Comparison of ENCODE assay signal across 9 cellular contexts in the genomic region with DNA sequence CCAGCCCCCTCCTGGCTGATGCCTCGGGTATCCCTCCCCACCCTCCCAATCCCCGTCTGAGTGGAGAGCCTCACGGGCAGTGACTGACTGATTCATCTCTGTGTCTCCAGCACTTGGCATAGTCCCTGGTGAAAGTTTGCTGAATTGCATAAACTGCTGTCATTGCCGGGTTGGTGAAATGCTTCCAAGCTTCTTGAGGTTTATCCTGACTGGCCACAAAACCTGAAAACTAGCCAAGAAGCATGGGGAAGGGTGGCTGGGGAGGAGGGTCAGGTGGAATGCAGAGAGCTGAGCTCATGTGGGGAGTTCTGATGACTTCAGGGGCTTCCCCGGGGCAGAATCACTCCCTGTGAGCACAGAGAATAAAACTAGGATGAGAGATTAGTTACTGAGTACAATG. TPM values are rescaled to one million over a fixed set of nuclear protein-coding genes. Genes with fewer than 3 reads are reported as not detected.
DNase-seq lines count a peak whose midpoint lies in the region; ATAC-seq and TF ChIP-seq lines count a peak whose summit lies in the region.
"Had no signal": no experiment of that assay in that cellular context is flagged by ENCODE, and none has a peak within 500 bp of the region (broad histone marks: within the 10 kb centered on the region; RNA-seq: fewer than 3 reads in every experiment).

No MANE protein-coding gene starts in this region.

- H3K9me2 ChIP-seq in Karpas-422 (replicated peaks; ENCODE audit: insufficient read depth, low read length), result no peaks in the 10 kb centered on the region

- peak overlapping the region in 2 of 11 experiments; percentile 77 to 88; a peak in 5 of 22 replicates for H3K27ac ChIP-seq in BLaER1 treated with 17β-estradiol and CSF1 and Interleukin-3, amounts not matched to agents 10 nM and 100 nM
- H3K27ac ChIP-seq in osteoblast (ENCODE audit: low read depth, low read length) (no peak overlapping the region), Karpas-422 (ENCODE audit: low read length) (no peak overlapping the region)

- peak overlapping the region; percentile 74 to 96 (median 88) for H3K4me2 ChIP-seq in BLaER1 treated with 17β-estradiol and CSF1 and Interleukin-3, amounts not matched to agents 10 nM and 100 nM
- H3K4me2 ChIP-seq in osteoblast (ENCODE audit: insufficient read depth, low read length) (peak overlapping the region; percentile 1), Karpas-422 (ENCODE audit: low read depth, low read length, poor library complexity, severe bottlenecking) (no peak overlapping the region)

- ATAC-seq in SK-N-SH treated with all-trans-retinoic acid at 6 μM for 48 hours (peak; percentile 65), HG03342 (IDR thresholded peaks at IDR 0.05; ENCODE audit: unreplicated experiment) (no peak)

- H3K27me3 ChIP-seq in BLaER1 treated with 17β-estradiol and CSF1 and Interleukin-3, amounts not matched to agents 10 nM and 100 nM, result no peaks in the 10 kb centered on the region
- H3K27me3 ChIP-seq in osteoblast (ENCODE audit: insufficient read depth, low read length) (peaks cover 23% of the 10 kb centered on the region), Karpas-422 (ENCODE audit: low read length) (no peaks in the 10 kb centered on the region)

- H2AFZ ChIP-seq in osteoblast (ENCODE audit: low read length) (no peak overlapping the region), Karpas-422 (ENCODE audit: low read length) (no peak overlapping the region)

- no peaks in the 10 kb centered on the region for H3K9me3 ChIP-seq in BLaER1 treated with 17β-estradiol and CSF1 and Interleukin-3, amounts not matched to agents 10 nM and 100 nM (replicated peaks in 1 of 11)
- H3K9me3 ChIP-seq in osteoblast (ENCODE audit: low read depth, low read length) (no peaks in the 10 kb centered on the region), Karpas-422 (ENCODE audit: low read length) (no peaks in the 10 kb centered on the region)

- H3K79me2 ChIP-seq in osteoblast (ENCODE audit: insufficient read depth, low read length) (no peaks in the 10 kb centered on the region), Karpas-422 (ENCODE audit: low read length) (no peaks in the 10 kb centered on the region)

- H3K36me3 ChIP-seq in BLaER1 treated with 17β-estradiol and CSF1 and Interleukin-3, amounts not matched to agents 10 nM and 100 nM, result no peaks in the 10 kb centered on the region
- H3K36me3 ChIP-seq in osteoblast (ENCODE audit: insufficient read depth, low read length), result no peaks in the 10 kb centered on the region
- no peaks in the 10 kb centered on the region for H3K36me3 ChIP-seq in Karpas-422 (ENCODE audit: insufficient read depth, low read length)

- peak; percentile 96 for DNase-seq in fibroblast of the aortic adventitia (ENCODE audit: low read depth)
- peak; percentile 96 for DNase-seq in osteoblast (ENCODE audit: insufficient read length, low spot score, missing footprints)
- no peak for DNase-seq in stimulated activated CD4-positive, alpha-beta T cell treated with anti-CD3 and anti-CD28 coated beads, Interleukin-4, amount 100 ng/mL, for 24 hours
- DNase-seq in NCI-H524 (lab: John Stamatoyannopoulos, UW), result no peak
- DNase-seq in Karpas-422, result no peak

- H3K4me1 ChIP-seq in BLaER1 treated with 17β-estradiol and CSF1 and Interleukin-3, amounts not matched to agents 10 nM and 100 nM, result peaks cover 66 to 100% (median 95%) of the 10 kb centered on the region in 10 experiments
- H3K4me1 ChIP-seq in osteoblast (ENCODE audit: insufficient read depth, low read length) (peaks cover 37% of the 10 kb centered on the region), Karpas-422 (ENCODE audit: low read length) (peaks cover 9% of the 10 kb centered on the region)

- H3K4me3 ChIP-seq in BLaER1 treated with 17β-estradiol and CSF1 and Interleukin-3, amounts not matched to agents 10 nM and 100 nM, result no peak overlapping the region
- no peak overlapping the region for H3K4me3 ChIP-seq in fibroblast of the aortic adventitia (ENCODE audit: low read depth, low read length)
- H3K4me3 ChIP-seq in osteoblast (ENCODE audit: insufficient read depth, low read length), result no peak overlapping the region
- H3K4me3 ChIP-seq in Karpas-422 (ENCODE audit: low read length), result no peak overlapping the region

- peaks cover 0 to 15% (median 0%) of the 10 kb centered on the region in 11 experiments; a peak in 2 of 22 replicates for H4K20me1 ChIP-seq in BLaER1 treated with 17β-estradiol and CSF1 and Interleukin-3, amounts not matched to agents 10 nM and 100 nM
- H4K20me1 ChIP-seq in osteoblast (ENCODE audit: insufficient read depth, low read length), result peaks cover 2% of the 10 kb centered on the region
- no peaks in the 10 kb centered on the region for H4K20me1 ChIP-seq in Karpas-422 (ENCODE audit: insufficient read depth, low read depth, low read length)

- TF ChIP-seq CTCF in fibroblast of the aortic adventitia (IDR thresholded peaks at IDR 0.05; ENCODE audit: insufficient read depth, low read length), result no peak
- no peak for TF ChIP-seq CTCF in osteoblast (IDR thresholded peaks at IDR 0.05; ENCODE audit: extremely low read depth, low read depth, low read length)

- H3K9ac ChIP-seq in BLaER1 treated with 17β-estradiol and CSF1 and Interleukin-3, amounts not matched to agents 10 nM and 100 nM, result peak overlapping the region in 1 of 11 experiments; percentile 68; a peak in 1 of 22 replicates
- no peak overlapping the region for H3K9ac ChIP-seq in Karpas-422 (ENCODE audit: low read length)

TF ChIP-seq in SK-N-SH treated with all-trans-retinoic acid at 6 μM for 48 hours, 23 proteins besides CTCF, POLR2A, EP300 and RAD21:
- TF ChIP-seq ZNF8 (CRISPR knock-in tag; IDR thresholded peaks at IDR 0.05) (no peak), ZNF565 (CRISPR knock-in tag; conservative IDR thresholded peaks at IDR 0.05; ENCODE audit: low read depth) (no peak), ZFP3 (CRISPR knock-in tag; IDR thresholded peaks at IDR 0.05) (no peak), CSRNP3 (CRISPR knock-in tag; IDR thresholded peaks at IDR 0.05) (no peak), TOX (CRISPR knock-in tag; IDR thresholded peaks at IDR 0.05; ENCODE audit: borderline replicate concordance) (no peak), CSDC2 (CRISPR knock-in tag; IDR thresholded peaks at IDR 0.05) (no peak), PPARA (CRISPR knock-in tag; IDR thresholded peaks at IDR 0.05; ENCODE audit: borderline replicate concordance) (no peak), TCF4 (CRISPR knock-in tag; IDR thresholded peaks at IDR 0.05; ENCODE audit: borderline replicate concordance) (no peak)
- TF ChIP-seq, protein P1, sequence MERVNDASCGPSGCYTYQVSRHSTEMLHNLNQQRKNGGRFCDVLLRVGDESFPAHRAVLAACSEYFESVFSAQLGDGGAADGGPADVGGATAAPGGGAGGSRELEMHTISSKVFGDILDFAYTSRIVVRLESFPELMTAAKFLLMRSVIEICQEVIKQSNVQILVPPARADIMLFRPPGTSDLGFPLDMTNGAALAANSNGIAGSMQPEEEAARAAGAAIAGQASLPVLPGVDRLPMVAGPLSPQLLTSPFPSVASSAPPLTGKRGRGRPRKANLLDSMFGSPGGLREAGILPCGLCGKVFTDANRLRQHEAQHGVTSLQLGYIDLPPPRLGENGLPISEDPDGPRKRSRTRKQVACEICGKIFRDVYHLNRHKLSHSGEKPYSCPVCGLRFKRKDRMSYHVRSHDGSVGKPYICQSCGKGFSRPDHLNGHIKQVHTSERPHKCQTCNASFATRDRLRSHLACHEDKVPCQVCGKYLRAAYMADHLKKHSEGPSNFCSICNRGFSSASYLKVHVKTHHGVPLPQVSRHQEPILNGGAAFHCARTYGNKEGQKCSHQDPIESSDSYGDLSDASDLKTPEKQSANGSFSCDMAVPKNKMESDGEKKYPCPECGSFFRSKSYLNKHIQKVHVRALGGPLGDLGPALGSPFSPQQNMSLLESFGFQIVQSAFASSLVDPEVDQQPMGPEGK (CRISPR knock-in tag; IDR thresholded peaks at IDR 0.05; ENCODE audit: borderline replicate concordance), result no peak
- TF ChIP-seq, protein P2, sequence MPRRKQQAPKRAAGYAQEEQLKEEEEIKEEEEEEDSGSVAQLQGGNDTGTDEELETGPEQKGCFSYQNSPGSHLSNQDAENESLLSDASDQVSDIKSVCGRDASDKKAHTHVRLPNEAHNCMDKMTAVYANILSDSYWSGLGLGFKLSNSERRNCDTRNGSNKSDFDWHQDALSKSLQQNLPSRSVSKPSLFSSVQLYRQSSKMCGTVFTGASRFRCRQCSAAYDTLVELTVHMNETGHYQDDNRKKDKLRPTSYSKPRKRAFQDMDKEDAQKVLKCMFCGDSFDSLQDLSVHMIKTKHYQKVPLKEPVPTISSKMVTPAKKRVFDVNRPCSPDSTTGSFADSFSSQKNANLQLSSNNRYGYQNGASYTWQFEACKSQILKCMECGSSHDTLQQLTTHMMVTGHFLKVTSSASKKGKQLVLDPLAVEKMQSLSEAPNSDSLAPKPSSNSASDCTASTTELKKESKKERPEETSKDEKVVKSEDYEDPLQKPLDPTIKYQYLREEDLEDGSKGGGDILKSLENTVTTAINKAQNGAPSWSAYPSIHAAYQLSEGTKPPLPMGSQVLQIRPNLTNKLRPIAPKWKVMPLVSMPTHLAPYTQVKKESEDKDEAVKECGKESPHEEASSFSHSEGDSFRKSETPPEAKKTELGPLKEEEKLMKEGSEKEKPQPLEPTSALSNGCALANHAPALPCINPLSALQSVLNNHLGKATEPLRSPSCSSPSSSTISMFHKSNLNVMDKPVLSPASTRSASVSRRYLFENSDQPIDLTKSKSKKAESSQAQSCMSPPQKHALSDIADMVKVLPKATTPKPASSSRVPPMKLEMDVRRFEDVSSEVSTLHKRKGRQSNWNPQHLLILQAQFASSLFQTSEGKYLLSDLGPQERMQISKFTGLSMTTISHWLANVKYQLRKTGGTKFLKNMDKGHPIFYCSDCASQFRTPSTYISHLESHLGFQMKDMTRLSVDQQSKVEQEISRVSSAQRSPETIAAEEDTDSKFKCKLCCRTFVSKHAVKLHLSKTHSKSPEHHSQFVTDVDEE (CRISPR knock-in tag; IDR thresholded peaks at IDR 0.05), result no peak

RNA-seq across cellular contexts. Expression of gene GGTA1, which starts 56.9 kb away (rescaled TPM):
- total RNA-seq in fibroblast of the aortic adventitia (ENCODE audit: low replicate concordance), result 0.18 TPM in 1 of 2 replicates, not detected in the other
- total RNA-seq in osteoblast, result not detected in 2 replicates
- total RNA-seq in Karpas-422 (2014; rRNA removed; shearing (Covaris generic); ENCODE audit: low replicate concordance), result not detected in 2 replicates
- total RNA-seq: endothelial cell of umbilical vein had no signal

Comparison
In these comparisons a context has a peak if more than half of its experiments do, and no peak if none do; other contexts are left out.
1. DNase-seq: peak in fibroblast of the aortic adventitia (single experiment) and osteoblast (single experiment); none in stimulated activated CD4-positive, alpha-beta T cell treated with anti-CD3 and anti-CD28 coated beads, Interleukin-4, amount 100 ng/mL, for 24 hours (single experiment), NCI-H524 (0 of 2) and Karpas-422 (single experiment).